ENCODE assay signal across 27 cellular contexts in the genomic region with DNA sequence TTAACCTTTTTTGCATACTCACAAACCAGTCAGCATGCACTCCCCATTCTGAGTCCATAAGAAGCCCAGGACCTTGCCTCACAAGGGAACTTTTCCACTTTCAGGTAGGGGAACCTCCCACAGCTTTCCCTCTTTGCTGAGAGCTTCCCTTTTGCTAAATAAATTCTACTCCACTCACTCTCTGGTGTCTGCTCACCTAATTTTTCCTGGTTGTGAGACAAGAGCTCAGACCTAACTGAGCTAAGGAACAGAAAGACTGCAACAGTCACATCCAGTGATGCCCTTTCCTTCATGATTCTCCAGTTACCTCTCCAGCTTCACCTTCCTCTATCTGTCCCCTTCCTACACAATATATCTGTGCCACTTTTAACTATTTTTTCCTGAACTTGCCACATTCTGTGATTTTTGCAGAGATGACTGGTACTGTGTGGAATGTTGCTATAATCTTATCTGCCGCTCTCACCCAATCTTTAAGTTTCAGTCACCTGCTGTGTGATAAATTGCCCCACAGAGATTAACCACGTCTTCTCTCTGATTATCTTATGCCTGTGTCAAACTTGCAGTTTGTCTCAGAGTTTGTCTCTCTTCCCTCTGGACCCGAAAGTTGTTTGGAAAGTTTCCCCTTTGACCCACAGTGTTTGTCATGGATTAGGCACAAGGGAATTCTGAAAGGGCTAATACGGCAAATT.
"Had no signal": no experiment of that assay in that cellular context is flagged by ENCODE, and none has a peak within 500 bp of the region (broad histone marks: within the 10 kb centered on the region; RNA-seq: fewer than 3 reads in every experiment).

No MANE protein-coding gene starts in this region.

- H3K4me3 ChIP-seq: adrenal gland, cardiac muscle cell, SJCRH30, SK-N-MC had no signal

- H3K27ac Mint-ChIP-seq: activated CD4-positive, alpha-beta T cell treated with anti-CD3 and anti-CD28 coated beads, Interleukin-2, amount 10 ng/mL, durations not matched to agents 24 days and 14 days; activated CD8-positive, alpha-beta T cell treated with anti-CD3 and anti-CD28 coated beads for 36 hours; activated naive CD4-positive, alpha-beta T cell treated with anti-CD3 and anti-CD28 coated beads for 36 hours; activated naive CD4-positive, alpha-beta T cell treated with anti-CD3 and anti-CD28 coated beads, Interleukin-2, amount 50 U/mL, for 72 hours; activated T-helper 2 cell treated with anti-CD3 and anti-CD28 coated beads, Interferon-gamma antibody, Interleukin-2, Interleukin-4, amounts not matched to agents 10 μg/mL and 5 μg/mL and 100 μg/mL, durations not matched to agents 14 hours and 24 hours and 36 hours had no signal

- H3K4me1 ChIP-seq: adrenal gland, SJCRH30 had no signal

- H3K36me3 ChIP-seq: adrenal gland, cardiac muscle cell, SJCRH30 had no signal

- H3K27ac ChIP-seq: adrenal gland, cardiac muscle cell, KMS-11, SJCRH30, SK-N-MC had no signal

- DNase-seq: activated CD4-positive, alpha-beta T cell treated with anti-CD3 and anti-CD28 coated beads, Interleukin-2, amount 10 ng/mL, durations not matched to agents 24 days and 14 days; activated CD4-positive, alpha-beta T cell treated with anti-CD3 and anti-CD28 coated beads, Interleukin-2, amount 50 U/mL, for 4 hours; activated CD8-positive, alpha-beta T cell treated with anti-CD3 and anti-CD28 coated beads for 36 hours; activated gamma-delta T cell treated with Interleukin-2 at 50 U/mL for 16 hours; activated naive CD4-positive, alpha-beta T cell treated with anti-CD3 and anti-CD28 coated beads for 36 hours; activated T-cell treated with anti-CD3 and anti-CD28 coated beads, Interleukin-2, amount 50 U/mL, for 1 hour; adrenal gland; anterior cingulate cortex; MM.1S; NCI-H1105; NCI-H1417 treated with DMSO at 0.1 percent for 48 hours; NCI-H187 treated with DMSO at 0.1 percent for 48 hours; NCI-H2081; NCI-H2171 treated with DMSO at 0.1 percent for 48 hours; NCI-H2227 treated with DMSO at 0.1 percent for 48 hours; NCI-H446 treated with DMSO at 0.1 percent for 48 hours; NCI-H524; NCI-H69; SHP77; SJCRH30; T1000 had no signal

- H3K27me3 Mint-ChIP-seq: activated CD4-positive, alpha-beta T cell treated with anti-CD3 and anti-CD28 coated beads, Interleukin-2, amount 10 ng/mL, durations not matched to agents 24 days and 14 days; activated CD8-positive, alpha-beta T cell treated with anti-CD3 and anti-CD28 coated beads for 36 hours; central memory CD8-positive, alpha-beta T cell had no signal

- H3K27me3 ChIP-seq: adrenal gland, cardiac muscle cell, SJCRH30 had no signal

- H3K4me1 Mint-ChIP-seq: activated CD4-positive, alpha-beta T cell treated with anti-CD3 and anti-CD28 coated beads, Interleukin-2, amount 10 ng/mL, durations not matched to agents 24 days and 14 days; central memory CD8-positive, alpha-beta T cell had no signal

- H3K9ac ChIP-seq: KMS-11 had no signal

- H3K9me3 ChIP-seq: adrenal gland, SJCRH30 had no signal

- H3K4me2 ChIP-seq: KMS-11 had no signal

- H3K9me3 Mint-ChIP-seq: activated CD4-positive, alpha-beta T cell treated with anti-CD3 and anti-CD28 coated beads, Interleukin-2, amount 10 ng/mL, durations not matched to agents 24 days and 14 days had no signal

- H3K36me3 Mint-ChIP-seq: activated naive CD4-positive, alpha-beta T cell treated with anti-CD3 and anti-CD28 coated beads, Interleukin-2, amount 50 U/mL, for 72 hours had no signal

- H3K4me3 Mint-ChIP-seq: activated CD4-positive, alpha-beta T cell treated with anti-CD3 and anti-CD28 coated beads, Interleukin-2, amount 10 ng/mL, durations not matched to agents 24 days and 14 days; activated CD8-positive, alpha-beta T cell treated with anti-CD3 and anti-CD28 coated beads for 36 hours; activated naive CD4-positive, alpha-beta T cell treated with anti-CD3 and anti-CD28 coated beads for 36 hours; central memory CD8-positive, alpha-beta T cell had no signal
